In genomic region chr3:13234664-13235063, GRCh38 we compare ENCODE assay signal across 11 cellular contexts.
DNase-seq lines count a peak whose midpoint lies in the region; ATAC-seq and TF ChIP-seq lines count a peak whose summit lies in the region.
"Had no signal": no experiment of that assay in that cellular context is flagged by ENCODE, and none has a peak within 500 bp of the region (broad histone marks: within the 10 kb centered on the region; RNA-seq: fewer than 3 reads in every experiment).

No MANE protein-coding gene starts in this region.

- CTCF ChIA-PET in CD4-positive, alpha-beta memory T cell (lab: Charles Lee; ENCODE audit: partially characterized antibody), result no interaction called here

- H3K4me3 Mint-ChIP-seq in CD4-positive, alpha-beta memory T cell, result peak overlapping the region in 6 of 8 donors; percentile 13 to 78 (median 64)
- H3K4me3 Mint-ChIP-seq in immature natural killer cell, result peak overlapping the region; percentile 65 to 81 (median 78)
- H3K4me3 Mint-ChIP-seq in activated T-helper 2 cell treated with anti-CD3 and anti-CD28 coated beads, Interferon-gamma antibody, Interleukin-2, Interleukin-4, amounts not matched to agents 10 μg/mL and 5 μg/mL and 100 μg/mL, durations not matched to agents 14 hours and 24 hours and 36 hours (ENCODE audit: low read depth), result no peak overlapping the region

- H3K36me3 ChIP-seq in BLaER1 treated with 17β-estradiol and CSF1 and Interleukin-3, amounts not matched to agents 10 nM and 100 nM, result no peaks in the 10 kb centered on the region
- no peaks in the 10 kb centered on the region for H3K36me3 ChIP-seq in CD4-positive, alpha-beta memory T cell (ENCODE audit: insufficient read depth, low read length)
- H3K36me3 ChIP-seq in Loucy (ENCODE audit: insufficient read depth, low read length), result no peaks in the 10 kb centered on the region
- H3K36me3 ChIP-seq: heart right ventricle had no signal

- peak overlapping the region in 6 of 10 experiments; percentile 15 to 62 (median 38); a peak in 7 of 20 replicates for H3K4me3 ChIP-seq in BLaER1 treated with 17β-estradiol and CSF1 and Interleukin-3, amounts not matched to agents 10 nM and 100 nM
- no peak overlapping the region for H3K4me3 ChIP-seq in CD4-positive, alpha-beta memory T cell (ENCODE audit: low read length in 2 of 2)
- H3K4me3 ChIP-seq in Loucy (ENCODE audit: low read length, poor library complexity, severe bottlenecking), result peak overlapping the region; percentile 66
- H3K4me3 ChIP-seq: dorsolateral prefrontal cortex, heart right ventricle had no signal

- ATAC-seq in GM18505 (IDR thresholded peaks at IDR 0.05; ENCODE audit: unreplicated experiment), result no peak

- no peaks in the 10 kb centered on the region for H3K27me3 Mint-ChIP-seq in CD4-positive, alpha-beta memory T cell
- peaks cover 14 to 28% (median 16%) of the 10 kb centered on the region in 3 donors for H3K27me3 Mint-ChIP-seq in immature natural killer cell (ENCODE audit: low read depth in 3 of 3)
- peaks cover 16% of the 10 kb centered on the region for H3K27me3 Mint-ChIP-seq in activated T-helper 2 cell treated with anti-CD3 and anti-CD28 coated beads, Interferon-gamma antibody, Interleukin-2, Interleukin-4, amounts not matched to agents 10 μg/mL and 5 μg/mL and 100 μg/mL, durations not matched to agents 14 hours and 24 hours and 36 hours (ENCODE audit: low read depth)

- peak overlapping the region in 9 of 11 experiments; percentile 61 to 83 (median 79); a peak in 17 of 22 replicates for H3K27ac ChIP-seq in BLaER1 treated with 17β-estradiol and CSF1 and Interleukin-3, amounts not matched to agents 10 nM and 100 nM
- no peak overlapping the region for H3K27ac ChIP-seq in CD4-positive, alpha-beta memory T cell (ENCODE audit: low read depth, low read length)
- H3K27ac ChIP-seq: dorsolateral prefrontal cortex had no signal

- peaks cover 0 to 8% (median 0%) of the 10 kb centered on the region in 11 experiments; a peak in 1 of 22 replicates for H4K20me1 ChIP-seq in BLaER1 treated with 17β-estradiol and CSF1 and Interleukin-3, amounts not matched to agents 10 nM and 100 nM
- no peaks in the 10 kb centered on the region for H4K20me1 ChIP-seq in Loucy (ENCODE audit: insufficient read depth, low read length, poor library complexity, severe bottlenecking)

- peak overlapping the region; percentile 85 to 99 (median 95) for H3K4me2 ChIP-seq in BLaER1 treated with 17β-estradiol and CSF1 and Interleukin-3, amounts not matched to agents 10 nM and 100 nM
- peak overlapping the region; percentile 79 for H3K4me2 ChIP-seq in Loucy (ENCODE audit: low read depth, low read length, poor library complexity, severe bottlenecking)

- H3K27ac Mint-ChIP-seq in CD4-positive, alpha-beta memory T cell, result peak overlapping the region in 5 of 7 donors; percentile 2 to 74 (median 31)
- peak overlapping the region in 5 of 6 donors; percentile 18 to 86 (median 76) for H3K27ac Mint-ChIP-seq in immature natural killer cell
- H3K27ac Mint-ChIP-seq in activated T-helper 2 cell treated with anti-CD3 and anti-CD28 coated beads, Interferon-gamma antibody, Interleukin-2, Interleukin-4, amounts not matched to agents 10 μg/mL and 5 μg/mL and 100 μg/mL, durations not matched to agents 14 hours and 24 hours and 36 hours, result no peak overlapping the region

- H2AFZ ChIP-seq in Loucy (ENCODE audit: low read length), result no peak overlapping the region

- H3K9me3 Mint-ChIP-seq in CD4-positive, alpha-beta memory T cell, result no peaks in the 10 kb centered on the region
- no peaks in the 10 kb centered on the region for H3K9me3 Mint-ChIP-seq in immature natural killer cell
- H3K9me3 Mint-ChIP-seq in activated T-helper 2 cell treated with anti-CD3 and anti-CD28 coated beads, Interferon-gamma antibody, Interleukin-2, Interleukin-4, amounts not matched to agents 10 μg/mL and 5 μg/mL and 100 μg/mL, durations not matched to agents 14 hours and 24 hours and 36 hours, result no peaks in the 10 kb centered on the region

- no peak for TF ChIP-seq POLR2A in GM18505 (IDR thresholded peaks at IDR 0.05; ENCODE audit: borderline replicate concordance, extremely low read depth, insufficient read depth, insufficient read length)

- H3K9me3 ChIP-seq in BLaER1 treated with 17β-estradiol and CSF1 and Interleukin-3, amounts not matched to agents 10 nM and 100 nM (replicated peaks in 1 of 11), result no peaks in the 10 kb centered on the region
- H3K9me3 ChIP-seq in CD4-positive, alpha-beta memory T cell (ENCODE audit: control insufficient read depth in 1 of 2, low read length in 2 of 2), result no peaks in the 10 kb centered on the region
- H3K9me3 ChIP-seq in Loucy (ENCODE audit: insufficient read depth, low read depth, low read length), result no peaks in the 10 kb centered on the region
- H3K9me3 ChIP-seq: heart right ventricle had no signal

- H3K36me3 Mint-ChIP-seq in CD4-positive, alpha-beta memory T cell, result no peaks in the 10 kb centered on the region
- no peaks in the 10 kb centered on the region for H3K36me3 Mint-ChIP-seq in immature natural killer cell
- no peaks in the 10 kb centered on the region for H3K36me3 Mint-ChIP-seq in activated T-helper 2 cell treated with anti-CD3 and anti-CD28 coated beads, Interferon-gamma antibody, Interleukin-2, Interleukin-4, amounts not matched to agents 10 μg/mL and 5 μg/mL and 100 μg/mL, durations not matched to agents 14 hours and 24 hours and 36 hours (ENCODE audit: low read depth)

- no peak for DNase-seq in CD4-positive, alpha-beta memory T cell
- DNase-seq in immature natural killer cell (no peak), SKM-1 (lab: John Stamatoyannopoulos, UW; ENCODE audit: unreplicated experiment) (no peak)
- DNase-seq in activated T-helper 2 cell treated with anti-CD3 and anti-CD28 coated beads, Interferon-gamma antibody, Interleukin-2, Interleukin-4, amounts not matched to agents 10 μg/mL and 5 μg/mL and 100 μg/mL, durations not matched to agents 14 hours and 24 hours and 36 hours (ENCODE audit: low spot score), result no peak
- DNase-seq: activated CD4-positive, alpha-beta T cell treated with anti-CD3 and anti-CD28 coated beads, Interleukin-2, amount 50 U/mL, for 1 hour; dorsolateral prefrontal cortex; heart right ventricle; NCI-H1930 had no signal

- no peaks in the 10 kb centered on the region for H3K9me2 ChIP-seq in Loucy (replicated peaks; ENCODE audit: low read depth, low read length)

- H3K9ac ChIP-seq in BLaER1 treated with 17β-estradiol and CSF1 and Interleukin-3, amounts not matched to agents 10 nM and 100 nM, result peak overlapping the region in 9 of 11 experiments; percentile 51 to 69 (median 64); a peak in 16 of 22 replicates
- H3K9ac ChIP-seq in Loucy (ENCODE audit: low read depth, low read length, poor library complexity, severe bottlenecking), result peak overlapping the region; percentile 74

- peaks cover 0 to 5% (median 0%) of the 10 kb centered on the region in 11 experiments; a peak in 1 of 22 replicates for H3K27me3 ChIP-seq in BLaER1 treated with 17β-estradiol and CSF1 and Interleukin-3, amounts not matched to agents 10 nM and 100 nM
- H3K27me3 ChIP-seq in CD4-positive, alpha-beta memory T cell (ENCODE audit: insufficient read depth, low read length), result no peaks in the 10 kb centered on the region
- H3K27me3 ChIP-seq in Loucy (ENCODE audit: insufficient read depth, low read length, poor library complexity, severe bottlenecking), result no peaks in the 10 kb centered on the region
- H3K27me3 ChIP-seq: dorsolateral prefrontal cortex had no signal

- H3K4me1 Mint-ChIP-seq in CD4-positive, alpha-beta memory T cell, result peaks cover 16 to 38% (median 28%) of the 10 kb centered on the region in 4 donors
- H3K4me1 Mint-ChIP-seq in immature natural killer cell, result peaks cover 35 to 43% of the 10 kb centered on the region in 2 donors
- H3K4me1 Mint-ChIP-seq in activated T-helper 2 cell treated with anti-CD3 and anti-CD28 coated beads, Interferon-gamma antibody, Interleukin-2, Interleukin-4, amounts not matched to agents 10 μg/mL and 5 μg/mL and 100 μg/mL, durations not matched to agents 14 hours and 24 hours and 36 hours (ENCODE audit: low read depth), result peaks cover 24% of the 10 kb centered on the region

- no peaks in the 10 kb centered on the region for H3F3A ChIP-seq in Loucy (ENCODE audit: low read depth)

- intact Hi-C loops in CD4-positive, alpha-beta memory T cell (cut with micrococcal nuclease), result no loop called here
- intact Hi-C loops in activated T-helper 2 cell treated with anti-CD3 and anti-CD28 coated beads, Interferon-gamma antibody, Interleukin-2, Interleukin-4, amounts not matched to agents 10 μg/mL and 5 μg/mL and 100 μg/mL, durations not matched to agents 14 hours and 24 hours and 36 hours (cut with micrococcal nuclease), result no loop called here

- no peaks in the 10 kb centered on the region for H3K79me2 ChIP-seq in Loucy (ENCODE audit: insufficient read depth, low read length)

- POLR2A ChIA-PET in CD4-positive, alpha-beta memory T cell (lab: Charles Lee; ENCODE audit: partially characterized antibody), result no interaction called here

- H3K4me1 ChIP-seq in BLaER1 treated with 17β-estradiol and CSF1 and Interleukin-3, amounts not matched to agents 10 nM and 100 nM, result peaks cover 49 to 99% (median 87%) of the 10 kb centered on the region in 10 experiments
- H3K4me1 ChIP-seq in CD4-positive, alpha-beta memory T cell (ENCODE audit: insufficient read depth, low read length), result peaks cover 32% of the 10 kb centered on the region
- H3K4me1 ChIP-seq in Loucy (ENCODE audit: insufficient read depth, low read length, poor library complexity, severe bottlenecking), result peaks cover 63% of the 10 kb centered on the region

- TF ChIP-seq CTCF in Loucy (conservative IDR thresholded peaks at IDR 0.05; ENCODE audit: low read length), result no peak

Comparison
In these comparisons a context has a peak if more than half of its experiments do, and no peak if none do; other contexts are left out.
1. H3K4me3 ChIP-seq: peak in BLaER1 treated with 17β-estradiol and CSF1 and Interleukin-3, amounts not matched to agents 10 nM and 100 nM (6 of 10) and Loucy (single experiment); none in CD4-positive, alpha-beta memory T cell (0 of 2).